Comparison of ENCODE assay signal across 7 cellular contexts in the genomic region with DNA sequence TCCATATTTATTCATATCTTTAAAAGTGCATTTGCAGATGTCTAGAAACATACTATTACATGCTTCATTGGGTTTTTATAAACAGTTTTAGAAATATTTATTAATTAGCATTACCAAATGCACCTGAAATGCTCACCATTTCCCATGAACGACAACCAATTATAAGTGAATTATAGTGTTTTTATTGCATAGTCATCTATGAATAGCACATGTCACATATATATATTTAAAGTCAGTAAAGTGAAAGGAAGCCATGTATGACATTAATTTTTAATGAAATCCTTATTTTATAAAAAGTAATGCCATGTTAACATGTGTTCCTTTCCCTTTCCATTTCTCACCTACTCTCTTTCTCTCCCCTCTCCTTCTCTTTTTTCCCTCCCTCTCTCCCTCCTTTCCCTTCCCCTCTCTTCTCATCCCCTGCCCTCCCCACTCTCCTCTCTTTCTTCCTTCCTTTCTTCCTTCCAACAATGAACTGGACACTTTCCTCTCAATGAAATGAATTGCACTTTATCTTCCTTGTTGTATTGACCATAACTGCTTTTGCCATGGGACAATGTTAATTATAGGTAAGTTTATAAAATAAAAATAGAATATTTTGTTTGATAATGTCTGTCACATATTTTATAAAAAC.
"Had no signal": no experiment of that assay in that cellular context is flagged by ENCODE, and none has a peak within 500 bp of the region (broad histone marks: within the 10 kb centered on the region; RNA-seq: fewer than 3 reads in every experiment).

No MANE protein-coding gene starts in this region.

- H3K4me1 ChIP-seq: HAP-1 had no signal

- H3K27ac ChIP-seq: GM23248 had no signal

- FAIRE-seq: HTR-8/SVneo had no signal

- ATAC-seq: HCT116 had no signal

- H3K36me3 ChIP-seq: HAP-1 had no signal

- H3K4me3 ChIP-seq: GM23248, HAP-1 had no signal

- H3K9me3 ChIP-seq: HAP-1 had no signal

- H3K9ac ChIP-seq: GM23248 had no signal

- DNase-seq: GM23248, GOT3, H7, KBM-7 had no signal
